ENCODE assay signal across 8 cellular contexts in the genomic region with DNA sequence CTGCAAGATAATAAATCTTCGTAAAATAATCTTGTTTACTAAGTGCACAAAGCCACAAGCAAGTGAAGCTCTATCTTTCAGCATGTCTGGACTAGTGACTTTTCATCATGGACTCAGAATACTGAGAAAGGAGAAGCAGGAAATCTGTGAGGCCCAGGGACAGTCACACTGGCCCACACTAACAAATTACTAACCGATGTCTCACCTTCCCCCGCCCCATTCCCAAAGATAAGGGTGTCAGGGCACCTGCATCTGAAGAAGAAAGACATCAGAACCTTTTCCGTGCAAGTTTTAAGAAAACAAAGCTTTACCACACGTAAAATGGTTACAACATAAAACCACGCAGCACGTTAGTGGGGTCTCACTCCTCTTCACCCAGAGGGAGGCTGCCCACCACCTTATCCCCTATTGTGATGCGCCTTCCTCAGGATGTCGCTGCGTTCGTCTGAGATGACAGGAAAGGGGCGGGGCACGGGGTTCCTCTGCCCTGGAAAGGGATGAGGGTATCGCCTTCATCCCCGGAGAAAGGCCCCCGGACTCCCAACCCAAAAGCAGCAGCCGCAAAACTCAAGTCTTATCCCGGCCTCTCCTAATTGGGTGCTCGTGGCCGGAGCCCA. TPM values are rescaled to one million over a fixed set of nuclear protein-coding genes. Genes with fewer than 3 reads are reported as not detected.
DNase-seq lines count a peak whose midpoint lies in the region; FAIRE-seq and TF ChIP-seq lines count a peak whose summit lies in the region.

No MANE protein-coding gene starts in this region.

- H3K9me3 Mint-ChIP-seq in H9 = no peaks in the 10 kb centered on the region
- H3K9me3 Mint-ChIP-seq in T-helper 1 cell treated with Interleukin-12 subunit alpha and Interleukin-12 subunit beta and Interleukin-4 antibody, amounts not matched to agents 30 μg/mL and 1 μg/mL, for 36 hours = no peaks in the 10 kb centered on the region
- no peaks in the 10 kb centered on the region for H3K9me3 Mint-ChIP-seq in astrocyte (ENCODE audit: unreplicated experiment)

- no peak overlapping the region for H2BK120ac ChIP-seq in H9 (ENCODE audit: low read depth, low read length, poor library complexity, severe bottlenecking)

- H4K91ac ChIP-seq in H9 (ENCODE audit: insufficient read length, low read depth, low read length) = no peak overlapping the region

- H3K9me3 ChIP-seq in H9 (ENCODE audit: control insufficient read depth, low read depth, low read length) = no peaks in the 10 kb centered on the region
- H3K9me3 ChIP-seq in astrocyte (ENCODE audit: insufficient read depth, low read depth, low read length) = no peaks in the 10 kb centered on the region
- H3K9me3 ChIP-seq in iPS-15b (ENCODE audit: control insufficient read depth, insufficient read depth, low read length) = no peaks in the 10 kb centered on the region
- no peaks in the 10 kb centered on the region for H3K9me3 ChIP-seq in skeletal muscle satellite cell (replicated peaks; ENCODE audit: low read length)

- H3K4me1 Mint-ChIP-seq in H9 (peaks cover 20 to 23% of the 10 kb centered on the region in 2 experiments), astrocyte (ENCODE audit: low read depth, unreplicated experiment) (peaks cover 24% of the 10 kb centered on the region)
- H3K4me1 Mint-ChIP-seq in T-helper 1 cell treated with Interleukin-12 subunit alpha and Interleukin-12 subunit beta and Interleukin-4 antibody, amounts not matched to agents 30 μg/mL and 1 μg/mL, for 36 hours (ENCODE audit: low read depth) = peaks cover 33% of the 10 kb centered on the region

- TF ChIP-seq CTCF in GM10248 (IDR thresholded peaks at IDR 0.05; ENCODE audit: control extremely low read depth, extremely low read depth, low read depth, missing control alignments) (no peak), H9 (conservative IDR thresholded peaks at IDR 0.05) (peak; percentile 15; the same call in 1 of the 3 replicates), LNCaP clone FGC (IDR thresholded peaks at IDR 0.05; ENCODE audit: control insufficient read depth, extremely low read depth, insufficient read depth) (peak; percentile 39), astrocyte (IDR thresholded peaks at IDR 0.05; ENCODE audit: insufficient read depth, low read depth, low read length) (no peak)

- peak overlapping the region; percentile 75 for H3K4me3 ChIP-seq in LNCaP clone FGC (ENCODE audit: low read depth, low read length)
- peak overlapping the region; percentile 93 for H3K4me3 ChIP-seq in astrocyte (ENCODE audit: insufficient read depth, low read depth, low read length)
- H3K4me3 ChIP-seq in iPS-15b (ENCODE audit: low read depth, low read length) = peak overlapping the region; percentile 98
- H3K4me3 ChIP-seq in skeletal muscle satellite cell (ENCODE audit: low read length) = peak overlapping the region; percentile 82

- no peak overlapping the region for H3K23ac ChIP-seq in H9 (ENCODE audit: insufficient read length, low read depth, low read length)

- no peak overlapping the region for H3T11ph ChIP-seq in H9 (ENCODE audit: low read length)

- no peak overlapping the region for H4K8ac ChIP-seq in H9 (replicated peaks; ENCODE audit: insufficient read length, low read depth, low read length)

- DNase-seq in GM10248 (ENCODE audit: extremely low spot score) = peak; percentile 45
- DNase-seq in H9 = peak; percentile 84
- no peak for DNase-seq in LNCaP clone FGC (ENCODE audit: low read depth)
- DNase-seq in astrocyte (ENCODE audit: low read depth) = peak; percentile 45
- no peak for DNase-seq in amniotic stem cell (lab: John Stamatoyannopoulos, UW)

- H2BK5ac ChIP-seq in H9 (ENCODE audit: insufficient read length, low read length) = no peak overlapping the region

- no peak overlapping the region for H3K14ac ChIP-seq in H9 (ENCODE audit: insufficient read depth, low read length)

- H2BK12ac ChIP-seq in H9 (ENCODE audit: insufficient read length, low read depth, low read length) = no peak overlapping the region

- no peaks in the 10 kb centered on the region for H3K36me3 Mint-ChIP-seq in H9 (ENCODE audit: insufficient read depth in 1 of 3, low read depth in 3 of 3)
- H3K36me3 Mint-ChIP-seq in T-helper 1 cell treated with Interleukin-12 subunit alpha and Interleukin-12 subunit beta and Interleukin-4 antibody, amounts not matched to agents 30 μg/mL and 1 μg/mL, for 36 hours (ENCODE audit: low read depth) = no peaks in the 10 kb centered on the region
- H3K36me3 Mint-ChIP-seq in astrocyte (ENCODE audit: low read depth, unreplicated experiment) = peaks cover 2% of the 10 kb centered on the region

- H3K18ac ChIP-seq in H9 (ENCODE audit: insufficient read length, low read depth, low read length) = no peak overlapping the region

- peak overlapping the region; percentile 80 to 97 (median 92); a peak in 6 of 7 replicates for H3K27ac Mint-ChIP-seq in H9
- peak overlapping the region; percentile 97 for H3K27ac Mint-ChIP-seq in T-helper 1 cell treated with Interleukin-12 subunit alpha and Interleukin-12 subunit beta and Interleukin-4 antibody, amounts not matched to agents 30 μg/mL and 1 μg/mL, for 36 hours
- H3K27ac Mint-ChIP-seq in astrocyte (ENCODE audit: unreplicated experiment) = peak overlapping the region; percentile 97

- H4K5ac ChIP-seq in H9 (ENCODE audit: insufficient read length, low read depth, low read length) = no peak overlapping the region

- H3K36me3 ChIP-seq in astrocyte (ENCODE audit: insufficient read depth, low read length) (no peaks in the 10 kb centered on the region), iPS-15b (ENCODE audit: control insufficient read depth, insufficient read depth, low read length) (no peaks in the 10 kb centered on the region), skeletal muscle satellite cell (ENCODE audit: insufficient read depth, low read length) (no peaks in the 10 kb centered on the region)

- no peak overlapping the region for H3K27ac ChIP-seq in H9 (ENCODE audit: insufficient read length, low read depth, low read length)
- peak overlapping the region; percentile 82 for H3K27ac ChIP-seq in astrocyte (ENCODE audit: low read depth, low read length)

- H2BK15ac ChIP-seq in H9 (ENCODE audit: low read depth, low read length) = no peak overlapping the region

- no peaks in the 10 kb centered on the region for H3K79me1 ChIP-seq in H9 (ENCODE audit: insufficient read depth, low read depth, low read length, poor library complexity, severe bottlenecking)

- H3K4me2 ChIP-seq in H9 (ENCODE audit: insufficient read depth, insufficient read length, low read length) = peak overlapping the region; percentile 63
- H3K4me2 ChIP-seq in astrocyte (ENCODE audit: low read length) = peak overlapping the region; percentile 97
- H3K4me2 ChIP-seq in skeletal muscle satellite cell (ENCODE audit: low read length) = peak overlapping the region; percentile 94

- H3K27me3 ChIP-seq in H9 (ENCODE audit: insufficient read depth, low read length) (no peaks in the 10 kb centered on the region), astrocyte (ENCODE audit: insufficient read depth, low read length) (no peaks in the 10 kb centered on the region), iPS-15b (ENCODE audit: control insufficient read depth, insufficient read depth, low read length) (no peaks in the 10 kb centered on the region), skeletal muscle satellite cell (ENCODE audit: control insufficient read depth, insufficient read depth, low read length) (no peaks in the 10 kb centered on the region)

- peak overlapping the region; percentile 98 for H3K4me3 Mint-ChIP-seq in H9
- H3K4me3 Mint-ChIP-seq in T-helper 1 cell treated with Interleukin-12 subunit alpha and Interleukin-12 subunit beta and Interleukin-4 antibody, amounts not matched to agents 30 μg/mL and 1 μg/mL, for 36 hours = peak overlapping the region; percentile 100
- peak overlapping the region; percentile 97 for H3K4me3 Mint-ChIP-seq in astrocyte (ENCODE audit: unreplicated experiment)

- H4K20me1 ChIP-seq in H9 (ENCODE audit: control insufficient read depth, insufficient read depth, insufficient read length) = no peaks in the 10 kb centered on the region
- H4K20me1 ChIP-seq in astrocyte (ENCODE audit: insufficient read depth, low read length) = peaks cover 24% of the 10 kb centered on the region

- H2AFZ ChIP-seq in H9 (ENCODE audit: low read length) (no peak overlapping the region), astrocyte (ENCODE audit: low read depth, low read length) (peak overlapping the region; percentile 94)

- peaks cover 7% of the 10 kb centered on the region for H3K23me2 ChIP-seq in H9 (ENCODE audit: insufficient read length, low read depth, low read length, poor library complexity, severe bottlenecking)

- H2BK20ac ChIP-seq in H9 (ENCODE audit: low read depth, low read length, poor library complexity, severe bottlenecking) = no peak overlapping the region

- H3K4me1 ChIP-seq in H9 (ENCODE audit: insufficient read depth, low read length) (no peaks in the 10 kb centered on the region; the same call in 1 of the 2 replicates), astrocyte (ENCODE audit: insufficient read depth, low read length) (peaks cover 6% of the 10 kb centered on the region), iPS-15b (ENCODE audit: control insufficient read depth, insufficient read depth, low read length) (peaks cover 2% of the 10 kb centered on the region), skeletal muscle satellite cell (ENCODE audit: control insufficient read depth, insufficient read depth, low read length) (peaks cover 9% of the 10 kb centered on the region)

- POLR2A ChIA-PET in GM10248 (lab: Yijun Ruan, JAX) = interaction anchor here (1.0 kb wide), 1 partner anchor 77 kb away, joined by 3 read pairs; no protein-coding TSS in a partner anchor

- no peaks in the 10 kb centered on the region; the same call in 1 of the 2 replicates for H3K79me2 ChIP-seq in H9 (ENCODE audit: insufficient read depth, low read length)
- H3K79me2 ChIP-seq in astrocyte (ENCODE audit: insufficient read depth, low read length) = peaks cover 53% of the 10 kb centered on the region

- CTCF ChIA-PET in GM10248 (lab: Yijun Ruan, JAX) = interaction anchor here (1.6 kb wide), 1 partner anchor 498 kb away, joined by 4 read pairs; no protein-coding TSS in a partner anchor

- no peak overlapping the region for H3K9ac ChIP-seq in H9 (ENCODE audit: extremely low read depth, insufficient read length, low read length)
- H3K9ac ChIP-seq in astrocyte (ENCODE audit: low read length) = peak overlapping the region; percentile 93
- H3K9ac ChIP-seq in iPS-15b (ENCODE audit: low read depth, low read length) = no peak overlapping the region
- peak overlapping the region; percentile 84 for H3K9ac ChIP-seq in skeletal muscle satellite cell (ENCODE audit: low read depth, low read length)

- no peak overlapping the region for H3K56ac ChIP-seq in H9 (ENCODE audit: insufficient read length, low read depth, low read length)

- no CpG with 5 or more reads among the region's 20 CpGs for WGBS in H9 (ENCODE audit: extremely low coverage, insufficient read length, low lambda C conversion rate)

- no peak overlapping the region for H3K4ac ChIP-seq in H9 (ENCODE audit: low read depth, low read length)

- H2AK5ac ChIP-seq in H9 (ENCODE audit: insufficient read length, low read length) = no peak overlapping the region

- FAIRE-seq in astrocyte (lab: Jason Lieb, UNC) = no peak

- H3K27me3 Mint-ChIP-seq in H9 (ENCODE audit: low read depth) (no peaks in the 10 kb centered on the region; the same call in 1 of the 2 replicates), astrocyte (ENCODE audit: low read depth, unreplicated experiment) (no peaks in the 10 kb centered on the region)
- peaks cover 4% of the 10 kb centered on the region for H3K27me3 Mint-ChIP-seq in T-helper 1 cell treated with Interleukin-12 subunit alpha and Interleukin-12 subunit beta and Interleukin-4 antibody, amounts not matched to agents 30 μg/mL and 1 μg/mL, for 36 hours (ENCODE audit: low read depth)

RNA-seq across cellular contexts. Expression of gene BTBD10, which starts 0.6 kb away (rescaled TPM):
- total RNA-seq in H9 (2021) (22.4 and 23.3 TPM in 2 replicates), astrocyte (51.5 and 58.9 TPM in 2 replicates)
- total RNA-seq in skeletal muscle satellite cell (2012; rRNA removed) = 32.8 and 38.5 TPM in 2 replicates

RNA-seq across cellular contexts. Expression of gene PTH, which starts 33.4 kb away (rescaled TPM):
- not detected in 2 replicates for total RNA-seq in H9 (2021)
- total RNA-seq in astrocyte = not detected in 2 replicates
- not detected in 2 replicates for total RNA-seq in skeletal muscle satellite cell (2012; rRNA removed)

Comparison
In these comparisons a context has a peak if more than half of its experiments do, and no peak if none do; other contexts are left out.
1. DNase-seq: peak in GM10248 (single experiment), H9 (single experiment) and astrocyte (single experiment); none in LNCaP clone FGC (single experiment) and amniotic stem cell (single experiment).
2. CTCF ChIP-seq: peak in H9 (single experiment) and LNCaP clone FGC (single experiment); none in GM10248 (single experiment) and astrocyte (single experiment).
3. H3K9ac ChIP-seq: peak in astrocyte (single experiment) and skeletal muscle satellite cell (single experiment); none in H9 (single experiment) and iPS-15b (single experiment).
4. Peak in every context shown above with its lines, with median percentiles within 50 percentile points of each other: H3K4me2 ChIP-seq, H3K27ac Mint-ChIP-seq, H3K4me3 Mint-ChIP-seq and H3K4me3 ChIP-seq.